Comparison of ENCODE assay signal across 8 cellular contexts in the genomic region with DNA sequence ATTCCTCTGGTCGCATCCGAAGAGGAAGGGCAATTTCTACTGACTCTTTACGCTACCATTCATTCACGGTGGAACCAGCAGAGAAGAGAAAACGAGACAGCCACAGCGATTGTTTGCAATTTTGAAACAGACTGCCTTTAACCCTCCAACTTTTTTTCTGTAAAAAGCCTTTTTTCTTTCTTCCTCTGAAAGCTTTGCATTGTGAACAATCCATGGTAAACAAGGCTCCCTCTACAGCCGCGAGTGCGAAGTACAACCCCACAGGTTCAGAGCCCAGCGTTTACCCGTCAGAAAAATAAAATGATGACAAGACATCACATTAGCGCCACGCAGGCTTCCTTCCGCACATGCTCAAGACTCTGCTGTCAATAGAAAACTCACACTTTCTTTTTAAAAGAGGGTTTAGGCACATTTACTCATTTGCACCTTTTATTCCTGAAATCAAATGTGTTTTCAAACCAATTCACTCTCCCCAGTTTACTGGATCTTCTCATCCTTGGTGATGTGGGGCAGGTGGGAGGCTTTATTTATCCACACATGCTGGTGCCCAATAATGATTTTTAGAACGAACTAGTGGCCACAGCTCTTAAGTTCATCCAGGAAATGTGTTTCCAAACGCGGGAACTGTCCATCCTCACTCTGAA.
DNase-seq lines count a peak whose midpoint lies in the region; ATAC-seq, FAIRE-seq and TF ChIP-seq lines count a peak whose summit lies in the region.

No MANE protein-coding gene starts in this region.

- peaks cover 4% of the 10 kb centered on the region for H3K27me3 Mint-ChIP-seq in nephron (ENCODE audit: low read depth)

- H3K36me3 Mint-ChIP-seq in nephron (ENCODE audit: low read depth) = peaks cover 9% of the 10 kb centered on the region

- TF ChIP-seq CTCF in fibroblast of mammary gland (conservative IDR thresholded peaks at IDR 0.05; ENCODE audit: control insufficient read depth, insufficient read depth, low read depth, low read length) (peak; percentile 84), nephron (IDR thresholded peaks at IDR 0.05; ENCODE audit: unreplicated experiment in 3 of 3) (peak; percentile 82 to 87 (median 85))

- H3K4me3 Mint-ChIP-seq in nephron = peak overlapping the region; percentile 81 to 91 (median 90)

- DNase-seq in AG20443 (ENCODE audit: low spot score) (peak; percentile 78), GM19239 (ENCODE audit: insufficient read length, low spot score) (peak; percentile 63), Kasumi-1 (lab: John Stamatoyannopoulos, UW) (peak; percentile 91 to 95), RKO (ENCODE audit: low spot score) (peak; percentile 93), activated T-helper 1 cell treated with Interleukin-2 at 50 U/mL for 16 hours (ENCODE audit: low read depth) (peak; percentile 66), fibroblast of mammary gland (ENCODE audit: low read depth) (peak; percentile 82)
- DNase-seq in stimulated activated naive CD8-positive, alpha-beta T cell treated with anti-CD3 and anti-CD28 coated beads, Interleukin-15, Interleukin-2, amounts not matched to agents 100 U/mL and 50 U/mL, for 24 hours = peak; percentile 79

- peaks cover 26% of the 10 kb centered on the region for H3K4me1 Mint-ChIP-seq in nephron

- no peaks in the 10 kb centered on the region for H3K9me3 Mint-ChIP-seq in nephron

- peak overlapping the region; percentile 58 for H3K4me3 ChIP-seq in fibroblast of mammary gland (ENCODE audit: control insufficient read depth, low read depth, low read length)

- peak; percentile 81 for FAIRE-seq in GM19239 (lab: Jason Lieb, UNC)

- H3K27ac Mint-ChIP-seq in nephron = peak overlapping the region; percentile 96 to 98 (median 97)

- peak; percentile 75 for ATAC-seq in stimulated activated naive CD8-positive, alpha-beta T cell treated with anti-CD3 and anti-CD28 coated beads, Interleukin-15, Interleukin-2, amounts not matched to agents 100 U/mL and 50 U/mL, for 24 hours

Comparison
In these comparisons a context has a peak if more than half of its experiments do, and no peak if none do; other contexts are left out.
1. Peak in every context shown above with its lines: DNase-seq, ATAC-seq and H3K4me3 ChIP-seq.